ENCODE assay signal across 9 cellular contexts in the genomic region with DNA sequence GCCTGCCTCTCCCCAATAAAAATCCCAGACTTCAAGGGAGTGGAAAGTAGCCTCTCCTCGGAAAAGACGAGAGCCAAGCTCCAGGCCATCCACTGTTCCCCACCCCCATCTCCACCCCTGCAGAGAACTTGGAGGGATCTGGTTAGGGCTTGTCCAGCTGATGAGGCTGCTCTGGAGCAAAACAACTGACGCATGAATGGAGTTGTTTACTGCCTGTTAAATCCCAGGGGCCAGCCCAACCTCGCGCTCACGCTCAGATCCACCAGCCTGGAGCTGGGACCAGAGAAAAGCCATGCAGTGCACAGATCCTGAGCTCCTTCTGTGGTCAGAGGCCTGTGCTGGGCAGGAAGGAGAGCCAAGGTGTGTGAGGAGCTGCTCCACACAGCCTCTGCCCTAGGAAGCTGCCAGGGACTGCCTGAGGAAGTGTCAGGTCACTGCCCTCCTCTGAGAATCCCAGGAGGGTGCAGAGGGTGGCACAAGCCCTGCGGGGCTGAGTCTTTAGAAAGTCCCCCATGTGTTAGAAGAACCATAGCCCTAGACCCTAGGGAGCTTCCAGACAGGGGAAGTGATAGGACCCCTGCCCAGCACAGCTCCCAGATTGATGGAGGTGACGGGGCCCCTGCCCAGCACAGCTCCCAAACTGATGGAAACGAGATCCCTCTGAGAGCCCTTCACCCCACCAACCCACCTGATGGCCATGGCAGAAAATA.
DNase-seq lines count a peak whose midpoint lies in the region; FAIRE-seq and TF ChIP-seq lines count a peak whose summit lies in the region.
"Had no signal": no experiment of that assay in that cellular context is flagged by ENCODE, and none has a peak within 500 bp of the region (broad histone marks: within the 10 kb centered on the region; RNA-seq: fewer than 3 reads in every experiment).

No MANE protein-coding gene starts in this region.

- H4K20me1 ChIP-seq in astrocyte (ENCODE audit: insufficient read depth, low read length) = peaks cover 26% of the 10 kb centered on the region

- WGBS in sigmoid colon, 2 donors = 64 to 76% methylated on average over 9 of the region's 9 CpGs

- no peaks in the 10 kb centered on the region for H3K9me3 Mint-ChIP-seq in astrocyte (ENCODE audit: unreplicated experiment)

- peak overlapping the region; percentile 55 for H3K9ac ChIP-seq in astrocyte (ENCODE audit: low read length)

- no peak for TF ChIP-seq POLR2A in sigmoid colon (IDR thresholded peaks at IDR 0.05)

- H3K4me2 ChIP-seq in astrocyte (ENCODE audit: low read length) = peak overlapping the region; percentile 40

- H3K27me3 Mint-ChIP-seq in astrocyte (ENCODE audit: low read depth, unreplicated experiment) = no peaks in the 10 kb centered on the region

- peaks cover 18% of the 10 kb centered on the region for H3K36me3 Mint-ChIP-seq in astrocyte (ENCODE audit: low read depth, unreplicated experiment)

- peaks cover 50% of the 10 kb centered on the region for H3K4me1 Mint-ChIP-seq in astrocyte (ENCODE audit: low read depth, unreplicated experiment)

- peak in 2 of 4 donors; percentile 24 to 38 for TF ChIP-seq EP300 in sigmoid colon (IDR thresholded peaks at IDR 0.05)

- no peaks in the 10 kb centered on the region for H3K9me3 ChIP-seq in astrocyte (ENCODE audit: insufficient read depth, low read depth, low read length)
- no peaks in the 10 kb centered on the region for H3K9me3 ChIP-seq in right atrium auricular region
- H3K9me3 ChIP-seq in sigmoid colon = no peaks in the 10 kb centered on the region

- H3K27me3 ChIP-seq in astrocyte (ENCODE audit: insufficient read depth, low read length) (no peaks in the 10 kb centered on the region), right atrium auricular region (no peaks in the 10 kb centered on the region), sigmoid colon (no peaks in the 10 kb centered on the region)

- no peak for FAIRE-seq in astrocyte (lab: Jason Lieb, UNC)

- no peak overlapping the region for H2AFZ ChIP-seq in astrocyte (ENCODE audit: low read depth, low read length)

- intact Hi-C loops in sigmoid colon (cut with DNase I) = loop anchor here (10.0 kb wide), 1 partner anchor 255 kb away; a partner anchor contains a TSS

- peaks cover 60% of the 10 kb centered on the region for H3K4me1 ChIP-seq in astrocyte (ENCODE audit: insufficient read depth, low read length)
- H3K4me1 ChIP-seq in right atrium auricular region = peaks cover 0 to 75% of the 10 kb centered on the region in 2 donors
- peaks cover 0 to 88% (median 74%) of the 10 kb centered on the region in 4 donors for H3K4me1 ChIP-seq in sigmoid colon

- H3K79me2 ChIP-seq in astrocyte (ENCODE audit: insufficient read depth, low read length) = peaks cover 91% of the 10 kb centered on the region

- peak overlapping the region; percentile 62 for H3K27ac Mint-ChIP-seq in astrocyte (ENCODE audit: unreplicated experiment)

- H3K4me3 Mint-ChIP-seq in astrocyte (ENCODE audit: unreplicated experiment) = no peak overlapping the region

- no peak for TF ChIP-seq CTCF in astrocyte (IDR thresholded peaks at IDR 0.05; ENCODE audit: insufficient read depth, low read depth, low read length)
- no peak for TF ChIP-seq CTCF in right atrium auricular region (IDR thresholded peaks at IDR 0.05)
- no peak for TF ChIP-seq CTCF in sigmoid colon (IDR thresholded peaks at IDR 0.05)

- H3K27ac ChIP-seq in astrocyte (ENCODE audit: low read depth, low read length) (peak overlapping the region; percentile 68), right atrium auricular region (peak overlapping the region; percentile 74 to 85), sigmoid colon (peak overlapping the region; percentile 72 to 86 (median 79))
- H3K27ac ChIP-seq: epithelial cell of prostate had no signal

- H3K4me3 ChIP-seq in astrocyte (ENCODE audit: insufficient read depth, low read depth, low read length) (no peak overlapping the region), right atrium auricular region (no peak overlapping the region), sigmoid colon (no peak overlapping the region)

- DNase-seq in GM04503 (ENCODE audit: low read depth) = peak; percentile 83
- DNase-seq in astrocyte (ENCODE audit: low read depth) = peak; percentile 59
- DNase-seq in right atrium auricular region (ENCODE audit: low spot score) = peak; percentile 92
- peak; percentile 96 for DNase-seq in sigmoid colon
- DNase-seq in stimulated activated CD4-positive, alpha-beta T cell treated with anti-CD3 and anti-CD28 coated beads, Interleukin-2, amount 100 ng/mL, for 48 hours = no peak
- no peak for DNase-seq in activated CD8-positive, alpha-beta memory T cell treated with anti-CD3 and anti-CD28 coated beads, Interleukin-2, amount 50 U/mL, for 4 hours
- no peak for DNase-seq in activated CD4-positive, CD25-positive, alpha-beta regulatory T cell (lab: John Stamatoyannopoulos, UW)
- DNase-seq in DMS53 treated with DMSO at 0.1 percent for 48 hours (lab: John Stamatoyannopoulos, UW; ENCODE audit: unreplicated experiment) = no peak

- H3K36me3 ChIP-seq in astrocyte (ENCODE audit: insufficient read depth, low read length) (peaks cover 35% of the 10 kb centered on the region), right atrium auricular region (peaks cover 7% of the 10 kb centered on the region), sigmoid colon (peaks cover 0 to 24% (median 7%) of the 10 kb centered on the region in 4 donors)

Comparison
In these comparisons a context has a peak if more than half of its experiments do, and no peak if none do; other contexts are left out.
1. DNase-seq: peak in GM04503 (single experiment), astrocyte (single experiment), right atrium auricular region (single experiment) and sigmoid colon (single experiment); none in stimulated activated CD4-positive, alpha-beta T cell treated with anti-CD3 and anti-CD28 coated beads, Interleukin-2, amount 100 ng/mL, for 48 hours (0 of 2), activated CD8-positive, alpha-beta memory T cell treated with anti-CD3 and anti-CD28 coated beads, Interleukin-2, amount 50 U/mL, for 4 hours (single experiment), activated CD4-positive, CD25-positive, alpha-beta regulatory T cell (0 of 4) and DMS53 treated with DMSO at 0.1 percent for 48 hours (single experiment).
2. Peak in every context shown above with its lines, with median percentiles within 50 percentile points of each other: H3K27ac ChIP-seq.